In the genomic region with DNA sequence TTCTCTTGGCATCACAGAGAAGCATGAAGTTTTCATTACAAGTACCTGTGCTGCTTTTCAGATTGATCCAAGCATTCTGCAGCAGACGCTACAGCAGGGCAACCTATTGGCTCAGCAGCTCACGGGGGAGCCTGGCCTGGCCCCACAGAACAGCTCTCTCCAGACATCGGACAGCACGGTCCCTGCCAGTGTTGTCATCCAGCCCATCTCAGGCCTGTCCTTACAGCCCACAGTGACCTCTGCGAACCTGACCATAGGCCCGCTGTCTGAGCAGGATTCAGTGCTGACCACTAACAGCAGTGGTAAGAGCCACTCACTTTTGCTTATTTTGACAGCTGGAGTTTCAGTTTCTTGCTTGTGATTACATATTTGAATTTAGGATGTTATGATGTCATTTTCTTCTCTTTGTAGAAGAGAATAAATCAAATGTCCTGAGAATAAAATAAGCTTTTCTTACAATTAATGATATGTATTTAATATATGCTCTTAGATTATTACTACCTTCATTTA, we compare ENCODE assay signal across 20 cellular contexts.
A peak's percentile ranks its signal among the peaks of the same experiment; 100 is the strongest.
DNase-seq lines count a peak whose midpoint lies in the region; ATAC-seq and TF ChIP-seq lines count a peak whose summit lies in the region.
"Had no signal": no experiment of that assay in that cellular context is flagged by ENCODE, and none has a peak within 500 bp of the region (broad histone marks: within the 10 kb centered on the region; RNA-seq: fewer than 3 reads in every experiment).

No MANE protein-coding gene starts in this region.

- no peaks in the 10 kb centered on the region for H3K9me3 ChIP-seq in PC-9 (ENCODE audit: insufficient read depth, low read depth)
- H3K9me3 ChIP-seq: BE2C, Peyer's patch had no signal

- no peaks in the 10 kb centered on the region for H3K36me3 ChIP-seq in PC-9 (ENCODE audit: low read depth)
- H3K36me3 ChIP-seq: BE2C had no signal

- H4K20me1 ChIP-seq in PC-9 (ENCODE audit: insufficient read depth), result no peaks in the 10 kb centered on the region

- POLR2A ChIA-PET in PC-9 (lab: Charles Lee; ENCODE audit: unreplicated experiment), result no interaction called here

- CTCF ChIA-PET in PC-9 (lab: Charles Lee), result no interaction called here

- TF ChIP-seq CTCF in astrocyte of the spinal cord (IDR thresholded peaks at IDR 0.05; ENCODE audit: low read depth, low read length) (no peak), PC-9 (conservative IDR thresholded peaks at IDR 0.05) (no peak)

- in situ Hi-C loops in astrocyte of the spinal cord (cut with HindIII; ENCODE audit: low sequenced_read_pairs), result no loop called here

- no peak overlapping the region for H2AFZ ChIP-seq in PC-9

- DNase-seq in astrocyte of the spinal cord (ENCODE audit: low read depth, low spot score) (peak; percentile 10), fibroblast of peridontal ligament (ENCODE audit: extremely low read depth) (peak; percentile 16), middle frontal gyrus (ENCODE audit: extremely low spot score, low spot score) (no peak), PC-9 (no peak), A172 (ENCODE audit: low spot score) (no peak)
- DNase-seq: BE2C, Calu3, DMS79 treated with DMSO at 0.1 percent for 48 hours, KG1, MM.1S, NCI-H1694, NCI-H2029 treated with DMSO at 0.1 percent for 48 hours, NCI-H446 treated with DMSO at 0.1 percent for 48 hours, NCI-H526, NCI-H82, Peyer's patch, SHP77 treated with DMSO at 0.1 percent for 48 hours, T-helper 1 cell had no signal

- no peaks in the 10 kb centered on the region for H3K79me2 ChIP-seq in PC-9 (ENCODE audit: low read depth)

- no peaks in the 10 kb centered on the region for H3F3A ChIP-seq in PC-9 (ENCODE audit: insufficient read depth, low read depth)

- ATAC-seq in GM19351 (IDR thresholded peaks at IDR 0.05; ENCODE audit: unreplicated experiment) (peak; percentile 31), GM21529 (IDR thresholded peaks at IDR 0.05; ENCODE audit: unreplicated experiment) (no peak)

- H3K4me1 ChIP-seq in PC-9 (replicated peaks; ENCODE audit: insufficient read depth), result no peaks in the 10 kb centered on the region
- H3K4me1 ChIP-seq: BE2C, Peyer's patch had no signal

- no TSS peak for BruUV-seq in PC-9 (replicated peaks; lab: Mats Ljungman, UMichigan)

- H3K27me3 ChIP-seq in PC-9 (ENCODE audit: insufficient read depth, low read depth), result no peaks in the 10 kb centered on the region
- H3K27me3 ChIP-seq: BE2C, Peyer's patch had no signal

- no peak overlapping the region for H3K4me2 ChIP-seq in PC-9

- H3K27ac ChIP-seq in PC-9, result no peak overlapping the region
- H3K27ac ChIP-seq: Peyer's patch had no signal

- intact Hi-C loops in PC-9 (cut with micrococcal nuclease; ENCODE audit: unreplicated experiment), result no loop called here

- H3K4me3 ChIP-seq in astrocyte of the spinal cord (ENCODE audit: low read depth, low read length) (no peak overlapping the region), PC-9 (no peak overlapping the region)
- H3K4me3 ChIP-seq: Peyer's patch had no signal

- no peaks in the 10 kb centered on the region for H3K9me2 ChIP-seq in PC-9 (ENCODE audit: insufficient read depth)

Comparison
In these comparisons a context has a peak if more than half of its experiments do, and no peak if none do; other contexts are left out.
1. DNase-seq: peak in astrocyte of the spinal cord (single experiment) and fibroblast of peridontal ligament (single experiment); none in middle frontal gyrus (single experiment), PC-9 (0 of 2) and A172 (single experiment).